11 cellular contexts compared by ENCODE assay signal in the genomic region with DNA sequence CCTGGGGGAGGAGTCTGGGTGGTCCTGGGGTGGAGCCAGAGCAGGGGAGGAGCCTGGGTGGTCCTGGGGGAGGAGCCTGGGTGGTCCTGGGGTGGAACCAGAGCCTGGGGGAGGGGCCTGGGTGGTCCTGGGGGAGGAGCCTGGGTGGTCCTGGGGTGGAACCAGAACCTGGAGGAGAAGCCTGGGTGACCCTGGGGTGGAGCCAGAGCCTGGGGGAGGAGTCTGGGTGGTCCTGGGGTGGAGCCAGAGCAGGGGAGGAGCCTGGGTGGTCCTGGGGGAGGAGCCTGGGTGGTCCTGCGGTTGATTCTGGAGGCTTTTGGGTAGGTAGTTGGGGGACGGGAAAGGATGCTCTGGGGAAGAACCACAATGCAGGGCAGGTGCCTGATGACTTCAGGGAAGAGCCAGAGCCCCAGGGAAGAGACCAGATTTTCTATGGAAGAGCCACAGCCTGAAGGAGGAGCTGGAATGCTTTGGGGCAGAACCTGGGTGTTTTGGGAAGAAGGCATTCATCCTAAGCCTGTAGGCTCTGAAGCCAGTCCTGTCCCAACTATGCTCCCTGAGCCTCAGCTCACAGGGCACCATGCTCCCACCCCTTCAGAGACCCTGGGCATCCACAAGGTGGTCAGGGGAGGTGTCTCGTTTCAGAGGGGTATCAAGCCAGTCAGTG. TPM values are rescaled to one million over a fixed set of nuclear protein-coding genes. Genes with fewer than 3 reads are reported as not detected.
A peak's percentile ranks its signal among the peaks of the same experiment; 100 is the strongest.
DNase-seq lines count a peak whose midpoint lies in the region; ATAC-seq and TF ChIP-seq lines count a peak whose summit lies in the region.
"Had no signal": no experiment of that assay in that cellular context is flagged by ENCODE, and none has a peak within 500 bp of the region (broad histone marks: within the 10 kb centered on the region; RNA-seq: fewer than 3 reads in every experiment).

No MANE protein-coding gene starts in this region.

- H3K4me1 Mint-ChIP-seq in endodermal cell: no peaks in the 10 kb centered on the region

- no peak overlapping the region for H3K27ac Mint-ChIP-seq in endodermal cell

- H3K4me3 Mint-ChIP-seq in endodermal cell: no peak overlapping the region

- peaks cover 15% of the 10 kb centered on the region for H3K27me3 Mint-ChIP-seq in endodermal cell (ENCODE audit: insufficient read depth)

- TF ChIP-seq CTCF in BE2C (IDR thresholded peaks at IDR 0.05; ENCODE audit: low read depth, low read length): no peak
- no peak for TF ChIP-seq CTCF in endodermal cell (conservative IDR thresholded peaks at IDR 0.05)
- TF ChIP-seq CTCF in suprapubic skin (IDR thresholded peaks at IDR 0.05): no peak

- H3K4me1 ChIP-seq in BE2C (no peaks in the 10 kb centered on the region), endodermal cell (ENCODE audit: control insufficient read depth, insufficient read depth, low read length) (no peaks in the 10 kb centered on the region), suprapubic skin (peaks cover 7% of the 10 kb centered on the region)
- H3K4me1 ChIP-seq: Caco-2 had no signal

- no peak for TF ChIP-seq POLR2A in suprapubic skin (IDR thresholded peaks at IDR 0.05)

- H3K27me3 ChIP-seq in BE2C: no peaks in the 10 kb centered on the region
- H3K27me3 ChIP-seq in endodermal cell (ENCODE audit: control insufficient read depth, insufficient read depth, low read length, poor library complexity, severe bottlenecking): no peaks in the 10 kb centered on the region
- no peaks in the 10 kb centered on the region for H3K27me3 ChIP-seq in suprapubic skin

- H3K27ac ChIP-seq in endodermal cell (ENCODE audit: low read depth, low read length): no peak overlapping the region
- H3K27ac ChIP-seq in suprapubic skin: no peak overlapping the region

- H3K36me3 ChIP-seq in BE2C (peaks cover 5% of the 10 kb centered on the region; the same call in 1 of the 2 replicates), endodermal cell (ENCODE audit: control insufficient read depth, insufficient read depth, low read length) (peaks cover 15% of the 10 kb centered on the region), suprapubic skin (peaks cover 21% of the 10 kb centered on the region)

- no peak for ATAC-seq in HG02642 (IDR thresholded peaks at IDR 0.05; ENCODE audit: poor library complexity, unreplicated experiment)

- peaks cover 6% of the 10 kb centered on the region for H3K9me3 Mint-ChIP-seq in endodermal cell

- H3K9ac ChIP-seq in endodermal cell (ENCODE audit: extremely low read depth, low read length, poor library complexity, severe bottlenecking): no peak overlapping the region

- TF ChIP-seq EP300 in suprapubic skin (IDR thresholded peaks at IDR 0.05): no peak

- H3K36me3 Mint-ChIP-seq in endodermal cell (ENCODE audit: low read depth): peaks cover 36% of the 10 kb centered on the region

- WGBS in endodermal cell (ENCODE audit: insufficient coverage in 1 of 2, insufficient read length in 1 of 2), 2 experiments: 80 to 95% methylated on average over 1 to 3 of the region's 3 CpGs
- 91% methylated on average over 2 of the region's 3 CpGs for WGBS in suprapubic skin

- H3K9me3 ChIP-seq in BE2C (no peaks in the 10 kb centered on the region), endodermal cell (ENCODE audit: control insufficient read depth, low read length) (no peaks in the 10 kb centered on the region), suprapubic skin (no peaks in the 10 kb centered on the region)
- H3K9me3 ChIP-seq: Caco-2 had no signal

- in situ Hi-C loops in KBM-7 (cut with MboI; ENCODE audit: low pct_unique_long_range_greater_than_20kb, low sequenced_read_pairs): no loop called here

- DNase-seq in BE2C: peak; percentile 24
- peak; percentile 19 for DNase-seq in KBM-7
- DNase-seq in endodermal cell: peak; percentile 60
- DNase-seq in effector CD4-positive, alpha-beta T cell: no peak
- DNase-seq in suprapubic skin (ENCODE audit: low spot score in 2 of 2): no peak
- DNase-seq: Caco-2, Kasumi-1, NCI-H2029, NCI-H2171 treated with DMSO at 0.1 percent for 48 hours, NCI-H774 had no signal

- H3K4me3 ChIP-seq in BE2C (ENCODE audit: low read depth, low read length) (no peak overlapping the region), endodermal cell (ENCODE audit: low read length) (no peak overlapping the region), suprapubic skin (no peak overlapping the region)

RNA-seq across cellular contexts. Expression of gene MRPS12, which starts 15.0 kb away (rescaled TPM):
- 299 TPM for polyA plus RNA-seq in BE2C (2012; ENCODE audit: insufficient read depth, insufficient read length, low read depth)
- total RNA-seq in endodermal cell (10 to 100 TPM; 37.5 to 38.3 TPM), suprapubic skin (10 to 100 TPM; 19.0 to 40.5 (median 35.2) TPM)
- polyA plus RNA-seq in endodermal cell (2013, experiment 1 of 2): 28.6 TPM
- 30.0 TPM for polyA plus RNA-seq in endodermal cell (2013, experiment 2 of 2)

RNA-seq across cellular contexts. Expression of gene SARS2, which starts 15.1 kb away (rescaled TPM):
- polyA plus RNA-seq in BE2C (2012; ENCODE audit: insufficient read depth, insufficient read length, low read depth): 56.2 TPM
- total RNA-seq in endodermal cell: 10 to 100 TPM; 53.2 to 60.2 TPM
- 56.0 TPM for polyA plus RNA-seq in endodermal cell (2013, experiment 1 of 2)
- 44.1 TPM for polyA plus RNA-seq in endodermal cell (2013, experiment 2 of 2)
- 10 to 100 TPM; 18.5 to 36.4 (median 29.2) TPM for total RNA-seq in suprapubic skin

RNA-seq across cellular contexts. Expression of gene FBXO17, which starts 29.8 kb away (rescaled TPM):
- polyA plus RNA-seq in BE2C (2012; ENCODE audit: insufficient read depth, insufficient read length, low read depth): 17.3 TPM
- total RNA-seq in endodermal cell (10 to 100 TPM; 21.2 to 40.3 TPM), suprapubic skin (10 to 100 TPM; 11.3 to 35.1 (median 20.4) TPM)
- polyA plus RNA-seq in endodermal cell (2013, experiment 1 of 2): 20.8 TPM
- 17.9 TPM for polyA plus RNA-seq in endodermal cell (2013, experiment 2 of 2)

RNA-seq across cellular contexts. Expression of gene CCER2, which starts 33.7 kb away (rescaled TPM):
- polyA plus RNA-seq in BE2C (2012; ENCODE audit: insufficient read depth, insufficient read length, low read depth): not detected
- total RNA-seq in endodermal cell (1 to 10 TPM in 1 of 2 donors, not detected in 1; 1.2 TPM), suprapubic skin (1 to 10 TPM in 2 of 4 donors, under 1 TPM in 1, not detected in 1; 0.85 to 3.1 (median 1.3) TPM)
- polyA plus RNA-seq in endodermal cell (2013, experiment 1 of 2): 4.8 TPM
- polyA plus RNA-seq in endodermal cell (2013, experiment 2 of 2): 4.2 TPM

RNA-seq across cellular contexts. Expression of gene NFKBIB, which starts 45.9 kb away (rescaled TPM):
- polyA plus RNA-seq in BE2C (2012; ENCODE audit: insufficient read depth, insufficient read length, low read depth): 38.8 TPM
- total RNA-seq in endodermal cell: 10 to 100 TPM; 20.7 to 24.3 TPM
- polyA plus RNA-seq in endodermal cell (2013, experiment 1 of 2): 18.4 TPM
- polyA plus RNA-seq in endodermal cell (2013, experiment 2 of 2): 18.2 TPM
- total RNA-seq in suprapubic skin: 10 to 100 TPM; 18.1 to 25.4 (median 21.1) TPM

Comparison
In these comparisons a context has a peak if more than half of its experiments do, and no peak if none do; other contexts are left out.
1. DNase-seq: peak in BE2C (single experiment), KBM-7 (single experiment) and endodermal cell (single experiment); none in effector CD4-positive, alpha-beta T cell (single experiment) and suprapubic skin (0 of 2).